20 cellular contexts compared by ENCODE assay signal in genomic region chr4:1532549-1533395, GRCh38.
"Had no signal": no experiment of that assay in that cellular context is flagged by ENCODE, and none has a peak within 500 bp of the region (broad histone marks: within the 10 kb centered on the region; RNA-seq: fewer than 3 reads in every experiment).

No MANE protein-coding gene starts in this region.

- H3K9me3 ChIP-seq: breast epithelium, esophagus squamous epithelium, gastrocnemius medialis, pancreas, sigmoid colon, testis, uterus had no signal

- H3K4me3 ChIP-seq: breast epithelium, coronary artery, esophagus squamous epithelium, gastrocnemius medialis, pancreas, sigmoid colon, smooth muscle cell, testis, uterus had no signal

- DNase-seq: activated CD4-positive, alpha-beta memory T cell treated with anti-CD3 and anti-CD28 coated beads for 36 hours; activated CD4-positive, alpha-beta T cell treated with anti-CD3 and anti-CD28 coated beads for 48 hours; activated naive CD4-positive, alpha-beta T cell treated with anti-CD3 and anti-CD28 coated beads, Interleukin-2, amount 10 ng/mL, durations not matched to agents 7 days and 5 days; activated T-cell treated with anti-CD3 and anti-CD28 coated beads, Interleukin-2, amount 50 U/mL, for 48 hours; endodermal cell; esophagus squamous epithelium; gastrocnemius medialis; stimulated activated CD4-positive, alpha-beta T cell treated with anti-CD3 and anti-CD28 coated beads, Interleukin-2, amount 100 ng/mL, for 48 hours; stimulated activated naive CD4-positive, alpha-beta T cell; SW 1271; testis; uterus had no signal

- H3K36me3 ChIP-seq: breast epithelium, esophagus squamous epithelium, gastrocnemius medialis, pancreas, sigmoid colon, uterus had no signal

- ATAC-seq: gastrocnemius medialis; left colon; naive thymus-derived CD8-positive, alpha-beta T cell; pancreas; T-helper 17 cell had no signal

- H3K4me1 ChIP-seq: breast epithelium, esophagus squamous epithelium, gastrocnemius medialis, pancreas, sigmoid colon, testis, uterus had no signal
